8 cellular contexts compared by ENCODE assay signal in the genomic region with DNA sequence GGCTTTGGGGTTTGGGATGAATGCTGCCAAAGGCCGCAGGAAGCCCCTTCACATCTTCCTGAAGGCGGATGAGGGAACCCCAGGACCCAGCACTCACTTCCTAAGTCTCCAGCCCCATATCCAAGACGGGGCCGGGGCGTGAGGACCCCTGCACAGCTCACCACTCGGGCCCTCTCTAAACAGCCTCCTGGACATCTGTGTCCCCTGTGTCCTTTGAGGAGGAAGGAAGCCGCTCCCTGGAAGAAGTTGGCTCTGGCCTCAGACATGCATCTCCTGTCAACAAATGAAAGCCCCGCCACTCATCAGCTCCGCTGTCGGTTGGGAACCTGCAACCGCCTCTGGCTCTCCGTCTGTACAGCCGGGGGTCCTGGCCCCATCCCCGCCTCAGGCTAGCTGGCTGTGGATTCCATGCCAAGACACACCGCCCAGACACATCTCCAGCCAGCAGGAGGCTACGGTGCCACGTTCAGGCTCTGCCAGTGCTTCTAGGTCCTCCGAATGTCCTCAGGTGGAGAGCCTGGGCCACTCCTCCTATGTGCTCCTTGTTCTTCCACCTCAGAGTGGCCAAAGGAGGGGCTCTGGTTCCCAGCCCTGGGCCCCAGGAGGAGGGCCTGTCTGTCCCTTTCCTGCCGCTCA.
DNase-seq lines count a peak whose midpoint lies in the region; ATAC-seq and TF ChIP-seq lines count a peak whose summit lies in the region.

No MANE protein-coding gene starts in this region.

- H3K4me1 ChIP-seq in esophagus (ENCODE audit: control insufficient read depth in 2 of 2, insufficient read depth in 2 of 2, low read length in 1 of 2): peaks cover 6 to 17% of the 10 kb centered on the region in 2 donors
- peaks cover 11% of the 10 kb centered on the region for H3K4me1 ChIP-seq in osteoblast (ENCODE audit: insufficient read depth, low read length)

- peak overlapping the region; percentile 69 for H3K27ac ChIP-seq in CD4-positive, alpha-beta T cell (ENCODE audit: low read depth, low read length)
- H3K27ac ChIP-seq in RWPE1 (peak overlapping the region; percentile 89), esophagus (ENCODE audit: low read depth in 2 of 2, low read length in 1 of 2) (peak overlapping the region; percentile 25 to 79), osteoblast (ENCODE audit: low read depth, low read length) (peak overlapping the region; percentile 17)

- no peaks in the 10 kb centered on the region for H3K27me3 ChIP-seq in CD4-positive, alpha-beta T cell (ENCODE audit: control insufficient read depth, insufficient read depth, low read length)
- no peaks in the 10 kb centered on the region for H3K27me3 ChIP-seq in esophagus (ENCODE audit: control insufficient read depth in 1 of 2, insufficient read depth in 2 of 2, low read length in 2 of 2)
- H3K27me3 ChIP-seq in osteoblast (ENCODE audit: insufficient read depth, low read length): no peaks in the 10 kb centered on the region

- H3K9me3 Mint-ChIP-seq in CD4-positive, alpha-beta T cell: peaks cover 4% of the 10 kb centered on the region

- POLR2A ChIA-PET in CD4-positive, alpha-beta T cell (lab: Charles Lee): interaction anchor here (0.7 to 1.3 kb wide), 4 partner anchors 18 to 25 kb away, joined by 3 to 4 read pairs (median 4); no protein-coding TSS in a partner anchor
- POLR2A ChIA-PET in RWPE1 (lab: Yijun Ruan, JAX; ENCODE audit: low non-redundant PET): no interaction called here

- H3K4me1 Mint-ChIP-seq in CD4-positive, alpha-beta T cell (ENCODE audit: low read depth): peaks cover 60% of the 10 kb centered on the region

- H3K27ac Mint-ChIP-seq in CD4-positive, alpha-beta T cell: peak overlapping the region; percentile 97

- H3K36me3 ChIP-seq in esophagus (ENCODE audit: control insufficient read depth in 2 of 2, insufficient read depth in 2 of 2, low read length in 1 of 2) (no peaks in the 10 kb centered on the region), osteoblast (ENCODE audit: insufficient read depth, low read length) (no peaks in the 10 kb centered on the region)

- 45 to 63% methylated on average over 19 of the region's 19 CpGs for WGBS in esophagus, 2 donors

- no peak for TF ChIP-seq CTCF in CD4-positive, alpha-beta T cell (IDR thresholded peaks at IDR 0.05)
- TF ChIP-seq CTCF in RWPE1 (conservative IDR thresholded peaks at IDR 0.05; ENCODE audit: low read depth) (no peak), osteoblast (IDR thresholded peaks at IDR 0.05; ENCODE audit: extremely low read depth, low read depth, low read length) (peak; percentile 9)

- H2AFZ ChIP-seq in osteoblast (ENCODE audit: low read length): peak overlapping the region; percentile 68

- no peak overlapping the region for H3K4me2 ChIP-seq in osteoblast (ENCODE audit: insufficient read depth, low read length)

- no peaks in the 10 kb centered on the region for H3K36me3 Mint-ChIP-seq in CD4-positive, alpha-beta T cell (ENCODE audit: low read depth)

- H3K27me3 Mint-ChIP-seq in CD4-positive, alpha-beta T cell: no peaks in the 10 kb centered on the region

- no peaks in the 10 kb centered on the region for H3K9me3 ChIP-seq in CD4-positive, alpha-beta T cell (ENCODE audit: control insufficient read depth, low read length)
- H3K9me3 ChIP-seq in esophagus (ENCODE audit: control insufficient read depth in 2 of 2, insufficient read depth in 1 of 2, low read depth in 1 of 2, low read length in 1 of 2) (no peaks in the 10 kb centered on the region), osteoblast (ENCODE audit: low read depth, low read length) (no peaks in the 10 kb centered on the region)

- peak overlapping the region; percentile 25 for H3K4me3 Mint-ChIP-seq in CD4-positive, alpha-beta T cell

- no peaks in the 10 kb centered on the region for H3K79me2 ChIP-seq in osteoblast (ENCODE audit: insufficient read depth, low read length)

- no peak overlapping the region for H3K4me3 ChIP-seq in esophagus (ENCODE audit: low read depth in 1 of 2, low read length in 2 of 2)
- H3K4me3 ChIP-seq in osteoblast (ENCODE audit: insufficient read depth, low read length): no peak overlapping the region

- intact Hi-C loops in CD4-positive, alpha-beta T cell (cut with DNase I, micrococcal nuclease): loop anchor here in 1 of 2 experiments (2.0 kb wide), 1 partner anchor 19 kb away; no protein-coding TSS in a partner anchor

- no peak for ATAC-seq in CD4-positive, alpha-beta T cell (ENCODE audit: poor library complexity)

- DNase-seq in CD4-positive, alpha-beta T cell: peak in 1 of 10 experiments; percentile 34
- no peak for DNase-seq in RWPE1 (ENCODE audit: low spot score)
- DNase-seq in osteoblast (ENCODE audit: insufficient read length, low spot score, missing footprints): no peak
- DNase-seq in RKO (ENCODE audit: low spot score): no peak
- no peak for DNase-seq in RPMI8226
- no peak for DNase-seq in medulla oblongata (ENCODE audit: extremely low spot score)
- no peak for DNase-seq in NCI-H187 (lab: John Stamatoyannopoulos, UW)

- no peaks in the 10 kb centered on the region for H4K20me1 ChIP-seq in osteoblast (ENCODE audit: insufficient read depth, low read length)

- CTCF ChIA-PET in CD4-positive, alpha-beta T cell (lab: Charles Lee): no interaction called here
- CTCF ChIA-PET in RWPE1 (lab: Yijun Ruan, JAX): interaction anchor here (0.6 to 1.4 kb wide), 2 partner anchors 9 to 278 kb away, joined by 3 to 5 read pairs; no protein-coding TSS in a partner anchor

Comparison
In these comparisons a context has a peak if more than half of its experiments do, and no peak if none do; other contexts are left out.
1. H3K27ac ChIP-seq: peak in every context shown above with its lines; median percentile 89 in RWPE1; 69 in CD4-positive, alpha-beta T cell; 52 in esophagus; 17 in osteoblast.